Comparison of ENCODE assay signal across 17 cellular contexts in genomic region chr12:30807695-30808034, GRCh38.
"Had no signal": no experiment of that assay in that cellular context is flagged by ENCODE, and none has a peak within 500 bp of the region (broad histone marks: within the 10 kb centered on the region; RNA-seq: fewer than 3 reads in every experiment).

No MANE protein-coding gene starts in this region.

- H3K9me3 ChIP-seq: colonic mucosa, ovary, thyroid gland, uterus had no signal

- H3K4me3 Mint-ChIP-seq: activated CD8-positive, alpha-beta memory T cell treated with anti-CD3 and anti-CD28 coated beads, Interleukin-2, amount 10 ng/mL, durations not matched to agents 7 days and 5 days; activated T-helper 17 cell treated with anti-CD3 and anti-CD28 coated beads, Interleukin-2, amount 50 U/mL, for 72 hours; brain; endodermal cell; naive thymus-derived CD4-positive, alpha-beta T cell; stimulated activated naive B cell treated with anti-CD40 and anti-IgM and Interleukin-4, amounts not matched to agents 10 μg/mL and 1 μg/mL and 100 μg/mL, for 72 hours; T-helper 17 cell had no signal

- H3K4me1 ChIP-seq: colonic mucosa, thyroid gland, uterus had no signal

- H3K4me2 ChIP-seq: smooth muscle cell had no signal

- H3K27ac Mint-ChIP-seq: activated CD8-positive, alpha-beta memory T cell treated with anti-CD3 and anti-CD28 coated beads, Interleukin-2, amount 10 ng/mL, durations not matched to agents 7 days and 5 days; activated T-helper 17 cell treated with anti-CD3 and anti-CD28 coated beads, Interleukin-2, amount 50 U/mL, for 72 hours; brain; endodermal cell; naive thymus-derived CD4-positive, alpha-beta T cell; stimulated activated naive B cell treated with anti-CD40 and anti-IgM and Interleukin-4, amounts not matched to agents 10 μg/mL and 1 μg/mL and 100 μg/mL, for 72 hours; T-helper 17 cell had no signal

- H3K27ac ChIP-seq: colonic mucosa, epithelial cell of prostate, ovary, thyroid gland, uterus had no signal

- H3K4me3 ChIP-seq: colonic mucosa, ovary, smooth muscle cell, thyroid gland, uterus had no signal

- H3K9me3 Mint-ChIP-seq: activated T-helper 17 cell treated with anti-CD3 and anti-CD28 coated beads, Interleukin-2, amount 50 U/mL, for 72 hours had no signal

- H3K27me3 ChIP-seq: colonic mucosa, ovary, thyroid gland, uterus had no signal

- H3K36me3 ChIP-seq: colonic mucosa, ovary, thyroid gland, uterus had no signal

- DNase-seq: activated CD4-positive, alpha-beta T cell treated with anti-CD3 and anti-CD28 coated beads for 1 hour; activated CD4-positive, alpha-beta T cell treated with anti-CD3 and anti-CD28 coated beads, Interleukin-2, amount 50 U/mL, for 48 hours; activated CD8-positive, alpha-beta memory T cell treated with anti-CD3 and anti-CD28 coated beads, Interleukin-2, amount 10 ng/mL, durations not matched to agents 7 days and 5 days; activated naive CD4-positive, alpha-beta T cell treated with Interleukin-2 at 50 U/mL for 16 hours; stimulated activated CD4-positive, alpha-beta T cell treated with anti-CD3 and anti-CD28 coated beads, Interleukin-4, amount 100 ng/mL, for 4 hours; stimulated activated naive B cell treated with anti-CD40 and anti-IgM and Interleukin-4, amounts not matched to agents 10 μg/mL and 1 μg/mL and 100 μg/mL, for 72 hours; T-helper 17 cell had no signal

- H3K4me1 Mint-ChIP-seq: activated CD8-positive, alpha-beta memory T cell treated with anti-CD3 and anti-CD28 coated beads, Interleukin-2, amount 10 ng/mL, durations not matched to agents 7 days and 5 days; naive thymus-derived CD4-positive, alpha-beta T cell; stimulated activated naive B cell treated with anti-CD40 and anti-IgM and Interleukin-4, amounts not matched to agents 10 μg/mL and 1 μg/mL and 100 μg/mL, for 72 hours; T-helper 17 cell had no signal
